ENCODE assay signal across 10 cellular contexts in the genomic region with DNA sequence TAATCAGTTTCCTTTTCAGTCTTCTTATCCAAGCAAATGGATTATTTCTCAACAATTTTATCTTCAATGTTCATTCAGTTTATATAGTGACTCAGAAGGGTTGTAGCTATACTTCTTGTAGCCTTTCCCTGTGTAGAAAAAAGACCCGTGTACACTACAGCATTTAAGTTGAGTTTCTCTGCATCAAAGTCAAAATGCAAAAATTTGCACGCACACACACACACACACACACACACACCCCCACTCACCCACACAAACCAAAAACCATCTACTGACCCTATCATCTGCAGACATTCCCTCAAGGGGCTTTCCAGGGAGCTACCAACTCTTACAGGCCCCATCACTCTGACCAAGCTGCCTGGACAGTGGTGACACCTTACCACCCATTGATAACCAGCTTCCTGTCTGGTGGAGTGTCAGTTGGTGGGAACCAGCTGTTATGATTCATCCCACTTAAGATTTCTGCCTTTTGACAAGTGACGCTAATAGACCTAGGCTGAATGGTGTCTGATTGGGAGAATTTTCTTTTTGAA. TPM values are rescaled to one million over a fixed set of nuclear protein-coding genes. Genes with fewer than 3 reads are reported as not detected.
DNase-seq lines count a peak whose midpoint lies in the region; ATAC-seq and TF ChIP-seq lines count a peak whose summit lies in the region.
"Had no signal": no experiment of that assay in that cellular context is flagged by ENCODE, and none has a peak within 500 bp of the region (broad histone marks: within the 10 kb centered on the region; RNA-seq: fewer than 3 reads in every experiment).

No MANE protein-coding gene starts in this region.

- no peaks in the 10 kb centered on the region for H3K27me3 ChIP-seq in SJCRH30

- H3K36me3 Mint-ChIP-seq in osteocyte (ENCODE audit: unreplicated experiment), result peaks cover 5% of the 10 kb centered on the region

- ATAC-seq in HG02943 (IDR thresholded peaks at IDR 0.05; ENCODE audit: low read depth, unreplicated experiment), result peak; percentile 89
- ATAC-seq: A549 had no signal

- peaks cover 6% of the 10 kb centered on the region; the same call in 1 of the 2 replicates for H3K4me1 ChIP-seq in SJCRH30

- peaks cover 22% of the 10 kb centered on the region for H3K9me3 Mint-ChIP-seq in osteocyte (ENCODE audit: unreplicated experiment)

- H3K36me3 ChIP-seq in SJCRH30, result no peaks in the 10 kb centered on the region

- peak; percentile 2 for DNase-seq in NCI-H2227 (lab: John Stamatoyannopoulos, UW; ENCODE audit: unreplicated experiment)
- no peak for DNase-seq in NCI-H2227 treated with DMSO at 0.1 percent for 48 hours (lab: John Stamatoyannopoulos, UW)
- DNase-seq in SJCRH30, result peak; percentile 40 to 63
- DNase-seq in osteocyte (ENCODE audit: extremely low spot score, unreplicated experiment), result no peak
- DNase-seq in retina, result no peak
- no peak for DNase-seq in GM03348 (ENCODE audit: low spot score)
- DNase-seq in H4 (ENCODE audit: low spot score), result no peak

- no peaks in the 10 kb centered on the region for H3K9me3 ChIP-seq in SJCRH30 (replicated peaks)
- H3K9me3 ChIP-seq: A549 had no signal

- no peak overlapping the region for H3K4me3 Mint-ChIP-seq in osteocyte (ENCODE audit: unreplicated experiment)

- no peak for TF ChIP-seq CTCF in osteocyte (IDR thresholded peaks at IDR 0.05)

- H3K4me1 Mint-ChIP-seq in osteocyte (ENCODE audit: unreplicated experiment), result peaks cover 24% of the 10 kb centered on the region

- H3K27ac ChIP-seq in SJCRH30, result no peak overlapping the region
- H3K27ac ChIP-seq: A549, epithelial cell of prostate had no signal

- peak overlapping the region; percentile 89 for H3K27ac Mint-ChIP-seq in osteocyte (ENCODE audit: unreplicated experiment)

- no peak overlapping the region for H3K4me3 ChIP-seq in SJCRH30
- H3K4me3 ChIP-seq: A549 had no signal

- H3K27me3 Mint-ChIP-seq in osteocyte (ENCODE audit: unreplicated experiment), result no peaks in the 10 kb centered on the region

RNA-seq across cellular contexts. Expression of a gene that starts 12.2 kb away (rescaled TPM):
- total RNA-seq in SJCRH30 (2014; rRNA removed; shearing (Covaris generic)), result 3.6 and 4.2 TPM in 2 replicates
- 50.7 and 50.8 TPM in 2 replicates for total RNA-seq in osteocyte
- total RNA-seq in H4 (2014; rRNA removed; shearing (Covaris generic)), result 11.2 and 15.2 TPM in 2 replicates

Comparison
In these comparisons a context has a peak if more than half of its experiments do, and no peak if none do; other contexts are left out.
1. DNase-seq: peak in NCI-H2227 (single experiment) and SJCRH30 (2 of 2); none in NCI-H2227 treated with DMSO at 0.1 percent for 48 hours (single experiment), osteocyte (single experiment), retina (single experiment), GM03348 (single experiment) and H4 (single experiment).